ENCODE assay signal across 8 cellular contexts in the genomic region with DNA sequence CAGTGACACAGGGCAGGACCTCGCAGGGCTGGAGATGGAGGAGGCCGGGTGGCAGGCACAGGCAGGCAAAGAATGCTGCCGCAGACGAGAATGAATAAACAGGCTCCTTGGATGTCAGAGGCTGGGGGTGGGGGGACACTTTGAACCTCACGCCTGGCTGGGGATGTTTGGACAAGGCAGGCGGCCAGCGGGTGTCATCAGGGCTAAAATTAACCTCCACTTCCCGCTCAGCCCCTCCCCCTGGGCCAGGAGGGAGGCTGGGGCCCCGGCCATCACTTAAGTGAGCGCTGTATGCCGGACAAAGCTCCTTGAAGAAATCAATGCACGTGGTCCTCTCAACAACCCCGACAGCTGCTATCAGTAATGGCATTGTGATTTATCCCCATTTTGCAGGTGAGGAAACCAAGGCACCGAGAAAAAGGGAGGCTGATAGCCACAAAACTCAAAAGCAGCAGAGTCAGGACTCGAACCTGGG. TPM values are rescaled to one million over a fixed set of nuclear protein-coding genes. Genes with fewer than 3 reads are reported as not detected.
DNase-seq lines count a peak whose midpoint lies in the region; ATAC-seq and TF ChIP-seq lines count a peak whose summit lies in the region.
"Had no signal": no experiment of that assay in that cellular context is flagged by ENCODE, and none has a peak within 500 bp of the region (broad histone marks: within the 10 kb centered on the region; RNA-seq: fewer than 3 reads in every experiment).

No MANE protein-coding gene starts in this region.

- H3K27ac ChIP-seq in gastroesophageal sphincter (peak overlapping the region; percentile 64 to 88 (median 82)), smooth muscle cell (ENCODE audit: low read depth) (no peak overlapping the region), neural progenitor cell (no peak overlapping the region)

- TF ChIP-seq CTCF in gastroesophageal sphincter (IDR thresholded peaks at IDR 0.05) (no peak), smooth muscle cell (IDR thresholded peaks at IDR 0.05; ENCODE audit: borderline replicate concordance, insufficient read depth, poor library complexity, severe bottlenecking) (no peak), neural progenitor cell (IDR thresholded peaks at IDR 0.05) (no peak)

- H3K9ac ChIP-seq in smooth muscle cell (ENCODE audit: low read depth) (no peak overlapping the region), neural progenitor cell (no peak overlapping the region)

- H3K4me2 ChIP-seq in smooth muscle cell: peak overlapping the region; percentile 53
- no peak overlapping the region for H3K4me2 ChIP-seq in neural progenitor cell

- H3K36me3 ChIP-seq in gastroesophageal sphincter (no peaks in the 10 kb centered on the region), smooth muscle cell (ENCODE audit: low read depth) (no peaks in the 10 kb centered on the region), neural progenitor cell (no peaks in the 10 kb centered on the region)

- no peaks in the 10 kb centered on the region for H3K9me3 Mint-ChIP-seq in neural progenitor cell
- H3K9me3 Mint-ChIP-seq: immature natural killer cell had no signal

- no peak overlapping the region for H3K4me3 ChIP-seq in gastroesophageal sphincter
- no peak overlapping the region for H3K4me3 ChIP-seq in smooth muscle cell
- no peak overlapping the region for H3K4me3 ChIP-seq in neural progenitor cell

- H3K27ac Mint-ChIP-seq in neural progenitor cell: no peak overlapping the region
- H3K27ac Mint-ChIP-seq: immature natural killer cell had no signal

- WGBS in gastroesophageal sphincter (ENCODE audit: low coverage in 1 of 2), 2 donors: 16 to 60% methylated on average over 1 to 7 of the region's 15 CpGs
- WGBS in smooth muscle cell (ENCODE audit: low lambda C conversion rate): 24% methylated on average over 15 of the region's 15 CpGs

- ATAC-seq in gastroesophageal sphincter: peak; percentile 96
- no peak for ATAC-seq in HG03159 (IDR thresholded peaks at IDR 0.05; ENCODE audit: unreplicated experiment)
- no peak for ATAC-seq in HG02870 (IDR thresholded peaks at IDR 0.05; ENCODE audit: unreplicated experiment)
- ATAC-seq: Panc1 had no signal

- H3F3A ChIP-seq in smooth muscle cell (ENCODE audit: low read depth): no peaks in the 10 kb centered on the region
- H3F3A ChIP-seq in neural progenitor cell (ENCODE audit: low read depth): peaks cover 16% of the 10 kb centered on the region

- no peaks in the 10 kb centered on the region for H3K9me3 ChIP-seq in gastroesophageal sphincter
- no peaks in the 10 kb centered on the region for H3K9me3 ChIP-seq in smooth muscle cell (replicated peaks; ENCODE audit: low read depth)
- H3K9me3 ChIP-seq in neural progenitor cell (ENCODE audit: low read depth): no peaks in the 10 kb centered on the region

- no peak for TF ChIP-seq POLR2A in gastroesophageal sphincter (IDR thresholded peaks at IDR 0.05)

- H4K20me1 ChIP-seq in smooth muscle cell (ENCODE audit: low read depth) (no peaks in the 10 kb centered on the region), neural progenitor cell (ENCODE audit: low read depth) (no peaks in the 10 kb centered on the region)

- no peak for TF ChIP-seq EP300 in gastroesophageal sphincter (IDR thresholded peaks at IDR 0.05)

- no peaks in the 10 kb centered on the region for H3K36me3 Mint-ChIP-seq in neural progenitor cell
- H3K36me3 Mint-ChIP-seq: immature natural killer cell had no signal

- H2AFZ ChIP-seq in smooth muscle cell (ENCODE audit: low read depth) (no peak overlapping the region), neural progenitor cell (replicated peaks) (no peak overlapping the region)

- no peak overlapping the region for H3K4me3 Mint-ChIP-seq in neural progenitor cell
- H3K4me3 Mint-ChIP-seq: immature natural killer cell had no signal

- peaks cover 14% of the 10 kb centered on the region for H3K27me3 Mint-ChIP-seq in neural progenitor cell (ENCODE audit: insufficient read depth, low read depth)

- H3K27me3 ChIP-seq in gastroesophageal sphincter (peaks cover 6% of the 10 kb centered on the region), smooth muscle cell (ENCODE audit: low read depth) (no peaks in the 10 kb centered on the region), neural progenitor cell (no peaks in the 10 kb centered on the region)

- peaks cover 41% of the 10 kb centered on the region for H3K4me1 Mint-ChIP-seq in neural progenitor cell
- H3K4me1 Mint-ChIP-seq: immature natural killer cell had no signal

- H3K4me1 ChIP-seq in gastroesophageal sphincter: peaks cover 0 to 66% (median 12%) of the 10 kb centered on the region in 3 donors
- peaks cover 10% of the 10 kb centered on the region for H3K4me1 ChIP-seq in smooth muscle cell (ENCODE audit: low read depth)
- peaks cover 23% of the 10 kb centered on the region for H3K4me1 ChIP-seq in neural progenitor cell

- H3K79me2 ChIP-seq in smooth muscle cell (ENCODE audit: low read depth): no peaks in the 10 kb centered on the region
- H3K79me2 ChIP-seq in neural progenitor cell (ENCODE audit: low read depth): no peaks in the 10 kb centered on the region

- DNase-seq in NCI-H2196 treated with DMSO at 0.1 percent for 48 hours (lab: John Stamatoyannopoulos, UW; ENCODE audit: unreplicated experiment): peak; percentile 38
- peak; percentile 41 for DNase-seq in smooth muscle cell (lab: John Stamatoyannopoulos, UW; ENCODE audit: unreplicated experiment)
- no peak for DNase-seq in neural progenitor cell (ENCODE audit: low spot score)
- DNase-seq: immature natural killer cell had no signal

RNA-seq across cellular contexts. Expression of a gene that starts 10.3 kb away (rescaled TPM):
- not detected for total RNA-seq in gastroesophageal sphincter
- total RNA-seq in smooth muscle cell: not detected in 2 replicates
- polyA plus RNA-seq in smooth muscle cell: 0.97 TPM in 1 of 2 replicates, not detected in the other
- total RNA-seq in neural progenitor cell (ENCODE audit: low replicate concordance): 0.09 TPM in 1 of 2 replicates, not detected in the other
- polyA plus RNA-seq: immature natural killer cell had no signal

RNA-seq across cellular contexts. Expression of a gene that starts 22.9 kb away (rescaled TPM):
- total RNA-seq in gastroesophageal sphincter (100 to 1,000 TPM; 244 to 299 (median 265) TPM), smooth muscle cell (169 and 209 TPM in 2 replicates), neural progenitor cell (ENCODE audit: low replicate concordance) (102 and 197 TPM in 2 replicates)
- polyA plus RNA-seq in smooth muscle cell: 487 and 493 TPM in 2 replicates

RNA-seq across cellular contexts. Expression of a gene that starts 24.0 kb away (rescaled TPM):
- total RNA-seq in gastroesophageal sphincter: 1 to 10 TPM; 5.0 to 9.3 (median 8.0) TPM
- total RNA-seq in smooth muscle cell: 0.36 and 3.6 TPM in 2 replicates
- 0.95 and 2.6 TPM in 2 replicates for polyA plus RNA-seq in smooth muscle cell
- 4.6 and 6.8 TPM in 2 replicates for total RNA-seq in neural progenitor cell (ENCODE audit: low replicate concordance)

RNA-seq across cellular contexts. Expression of a gene that starts 29.4 kb away (rescaled TPM):
- 1 to 10 TPM in 2 of 4 donors, under 1 TPM in 1, not detected in 1; 0.12 to 4.8 (median 4.5) TPM for total RNA-seq in gastroesophageal sphincter
- 0.18 and 0.58 TPM in 2 replicates for total RNA-seq in smooth muscle cell
- 0.24 TPM in 1 of 2 replicates, not detected in the other for polyA plus RNA-seq in smooth muscle cell
- total RNA-seq in neural progenitor cell (ENCODE audit: low replicate concordance): 0.34 TPM in 1 of 2 replicates, not detected in the other
- polyA plus RNA-seq: immature natural killer cell had no signal

RNA-seq across cellular contexts. Expression of a gene that starts 33.4 kb away (rescaled TPM):
- total RNA-seq in gastroesophageal sphincter (10 to 100 TPM in 3 of 4 donors, 1 to 10 TPM in 1; 10.0 to 19.6 (median 15.2) TPM), smooth muscle cell (4.6 and 17.3 TPM in 2 replicates), neural progenitor cell (ENCODE audit: low replicate concordance) (2.2 and 12.4 TPM in 2 replicates)
- 5.1 and 13.0 TPM in 2 replicates for polyA plus RNA-seq in smooth muscle cell

Comparison
In these comparisons a context has a peak if more than half of its experiments do, and no peak if none do; other contexts are left out.
1. H3K27ac ChIP-seq: peak in gastroesophageal sphincter (4 of 4); none in smooth muscle cell (single experiment) and neural progenitor cell (single experiment).